In the genomic region with DNA sequence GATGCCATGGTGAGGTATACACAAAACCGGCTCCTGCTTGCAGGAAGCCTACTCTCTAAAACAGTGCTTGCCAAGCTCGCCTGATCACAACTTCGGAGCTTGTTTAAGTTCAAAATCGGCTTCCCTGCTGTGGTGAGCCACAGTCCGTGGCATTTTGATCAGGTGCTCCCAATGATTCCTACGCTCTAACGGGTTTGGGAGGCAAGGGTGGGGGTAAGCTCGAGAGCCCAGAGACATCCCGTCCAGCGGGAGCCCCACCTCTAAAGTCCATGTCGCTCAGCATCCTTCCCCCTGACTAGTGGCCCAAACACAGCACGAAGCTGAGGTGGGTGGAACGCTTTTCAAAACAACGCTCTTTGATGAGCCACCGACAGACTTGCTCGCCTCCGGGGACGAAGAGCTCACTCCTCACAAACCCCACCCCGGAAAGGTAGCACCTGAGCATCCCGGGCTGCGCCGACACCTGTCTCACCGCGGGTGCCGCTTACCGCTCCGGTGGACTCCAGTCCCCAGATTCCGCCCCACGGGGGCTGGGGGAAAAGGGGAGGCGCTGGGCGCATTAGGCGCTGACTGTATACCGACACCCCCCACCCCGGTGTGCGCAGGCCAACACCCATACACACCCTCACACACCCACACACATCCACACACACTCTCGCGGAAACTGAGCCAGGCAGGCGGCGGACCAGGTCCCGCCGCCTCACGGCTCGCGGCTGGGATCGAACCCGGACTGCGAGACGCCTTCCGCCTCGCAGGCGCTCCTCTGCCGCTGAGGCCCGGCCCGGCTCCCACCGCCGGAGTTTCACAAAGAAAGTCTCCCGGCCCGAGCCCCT, we compare ENCODE assay signal across 8 cellular contexts. TPM values are rescaled to one million over a fixed set of nuclear protein-coding genes. Genes with fewer than 3 reads are reported as not detected.
DNase-seq lines count a peak whose midpoint lies in the region; ATAC-seq and TF ChIP-seq lines count a peak whose summit lies in the region.
"Not testable (repeated sequence)": the region's sequence is repeated elsewhere in the genome, so short reads cannot be mapped to it uniquely, and the experiment has no call there.

No MANE protein-coding gene starts in this region.

- H3F3A ChIP-seq in PC-3 (ENCODE audit: low read length, unreplicated experiment), result not testable (repeated sequence)

- H2AFZ ChIP-seq in PC-3 (ENCODE audit: low read length), result peak overlapping the region; percentile 64; the same call in 1 of the 2 replicates

- H3K27ac Mint-ChIP-seq in naive B cell, result peak overlapping the region in 3 of 6 donors; percentile 49 to 87 (median 86)

- POLR2A ChIA-PET in PC-3 (lab: Charles Lee; ENCODE audit: unreplicated experiment), result not testable (repeated sequence)

- not testable (repeated sequence) for H3K9me3 ChIP-seq in PC-3 (ENCODE audit: low read length); duodenal mucosa (ENCODE audit: control insufficient read depth in 1 of 2, low read length in 2 of 2); iPS DF 6.9 (ENCODE audit: control insufficient read depth, insufficient read depth, low read length)

- DNase-seq in AG08396 (ENCODE audit: low spot score) (peak; percentile 24), H7 (peak; percentile 21), naive B cell (peak; percentile 28)
- DNase-seq in PC-3; iPS DF 6.9 (ENCODE audit: low read depth, low spot score): not testable (repeated sequence)
- DNase-seq in activated T-cell treated with anti-CD3 and anti-CD28 coated beads, Interleukin-2, amount 50 U/mL, for 48 hours, result peak; percentile 36 to 42
- peak; percentile 28 for DNase-seq in stimulated activated CD4-positive, alpha-beta T cell treated with anti-CD3 and anti-CD28 coated beads, Interleukin-15, amount 100 ng/mL, for 24 hours

- H3K9ac ChIP-seq in PC-3 (ENCODE audit: low read length), result peak overlapping the region; percentile 51; the same call in 1 of the 2 replicates
- H3K9ac ChIP-seq in duodenal mucosa (ENCODE audit: low read depth in 1 of 2, low read length in 2 of 2), result not testable (repeated sequence)

- not testable (repeated sequence) for H3K27ac ChIP-seq in PC-3 (ENCODE audit: low read length); duodenal mucosa (ENCODE audit: low read depth, low read length); iPS DF 6.9 (ENCODE audit: low read length)

- intact Hi-C loops in PC-3 (cut with micrococcal nuclease), result not testable (repeated sequence)

- no CpG with 5 or more reads among the region's 58 CpGs for WGBS in iPS DF 6.9 (ENCODE audit: insufficient coverage, insufficient read length)

- H3K79me2 ChIP-seq in PC-3 (ENCODE audit: low read length), result not testable (repeated sequence)

- H3K27me3 ChIP-seq in H7 (ENCODE audit: control insufficient read depth, insufficient read depth, low read length); PC-3 (ENCODE audit: low read length); duodenal mucosa (ENCODE audit: control insufficient read depth in 1 of 2, insufficient read depth in 2 of 2, low read length in 2 of 2); iPS DF 6.9 (ENCODE audit: control insufficient read depth, insufficient read depth, low read length): not testable (repeated sequence)

- not testable (repeated sequence) for H3K36me3 ChIP-seq in H7 (replicated peaks; ENCODE audit: control insufficient read depth, insufficient read depth, low read length); PC-3 (ENCODE audit: low read depth, low read length); duodenal mucosa (ENCODE audit: control insufficient read depth in 1 of 2, insufficient read depth in 2 of 2, low read length in 2 of 2); iPS DF 6.9 (ENCODE audit: control insufficient read depth, insufficient read depth, low read length)

- peak overlapping the region; percentile 83 to 91 (median 87) for H3K4me3 Mint-ChIP-seq in naive B cell

- not testable (repeated sequence) for H4K20me1 ChIP-seq in PC-3 (ENCODE audit: low read length)

- BruUV-seq in PC-3 (replicated peaks; lab: Mats Ljungman, UMichigan), result TSS peak; percentile 33

- H3K36me3 Mint-ChIP-seq in naive B cell, result not testable (repeated sequence)

- H3K4me1 Mint-ChIP-seq in naive B cell, result peaks cover 19 to 31% (median 24%) of the 10 kb centered on the region in 3 donors

- ATAC-seq in PC-3 (peak; percentile 22; the same call in 1 of the 2 replicates), naive B cell (ENCODE audit: low read depth in 2 of 2) (peak; percentile 28 to 34)

- CTCF ChIA-PET in PC-3 (lab: Charles Lee), result not testable (repeated sequence)

- H3K4me3 ChIP-seq in H7 (ENCODE audit: insufficient read depth, low read depth, low read length) (peak overlapping the region; percentile 77), PC-3 (ENCODE audit: low read length) (peak overlapping the region; percentile 67), duodenal mucosa (ENCODE audit: low read depth in 1 of 2, low read length in 2 of 2) (peak overlapping the region; percentile 43 to 68), iPS DF 6.9 (ENCODE audit: low read length) (peak overlapping the region; percentile 58; the same call in 1 of the 2 replicates)

- peak overlapping the region; percentile 74 for H3K4me2 ChIP-seq in PC-3 (ENCODE audit: low read length)

- not testable (repeated sequence) for H3K4me1 ChIP-seq in PC-3 (ENCODE audit: insufficient read depth, low read length); duodenal mucosa (ENCODE audit: control insufficient read depth in 1 of 2, insufficient read depth in 2 of 2, low read length in 2 of 2); iPS DF 6.9 (ENCODE audit: control insufficient read depth, insufficient read depth, low read length)

- not testable (repeated sequence) for H3K9me3 Mint-ChIP-seq in naive B cell

- peaks cover 9 to 32% (median 16%) of the 10 kb centered on the region in 3 donors for H3K27me3 Mint-ChIP-seq in naive B cell

- not testable (repeated sequence) for H3K9me2 ChIP-seq in PC-3 (replicated peaks; ENCODE audit: low read length)

- TF ChIP-seq CTCF in PC-3 (conservative IDR thresholded peaks at IDR 0.05; ENCODE audit: low read depth, low read length), result not testable (repeated sequence)

RNA-seq across cellular contexts. Expression of gene TTC28, which starts 0.6 kb away (rescaled TPM):
- 8.8 and 14.8 TPM in 2 replicates for total RNA-seq in H7 (2014; rRNA removed; shearing (Covaris generic))
- total RNA-seq in PC-3 (2014; rRNA removed), result 4.1 and 6.3 TPM in 2 replicates
- 1 to 10 TPM; 2.2 to 5.0 (median 2.9) TPM for polyA plus RNA-seq in naive B cell (ENCODE audit: low read depth in 6 of 6)
